1 cellular context compared by ENCODE assay signal in the genomic region with DNA sequence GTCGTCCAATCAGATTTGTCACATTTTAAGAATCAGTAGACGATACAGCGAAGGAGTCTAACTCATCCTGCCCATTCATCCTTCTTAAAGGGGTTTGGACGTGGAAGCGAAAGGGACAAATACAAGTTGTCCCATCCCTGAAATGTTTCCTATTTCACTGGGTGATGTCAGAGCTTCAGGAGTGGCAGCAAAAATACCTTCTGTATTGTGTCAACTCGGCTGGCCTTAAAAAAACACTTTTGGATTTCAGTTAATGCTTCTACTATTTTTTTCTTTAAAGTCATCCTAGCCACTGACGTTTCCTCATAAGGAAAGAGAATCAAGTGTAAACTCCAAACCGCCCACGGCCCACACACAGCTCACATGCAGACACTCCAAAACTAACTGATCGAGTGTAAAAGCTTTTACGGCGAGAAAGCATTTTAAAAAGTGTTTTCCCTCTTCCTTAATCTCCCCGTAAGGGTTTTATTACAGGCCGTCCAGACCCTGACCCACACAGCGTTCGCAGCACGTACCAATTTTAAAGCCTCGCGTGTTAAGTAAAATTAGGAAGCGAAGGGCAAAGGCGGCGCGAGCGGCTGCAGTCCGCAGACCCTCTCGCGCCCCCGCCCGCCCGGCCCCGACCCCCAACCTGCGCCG.
TF ChIP-seq lines count a peak whose summit lies in the region.

No MANE protein-coding gene starts in this region.

TF ChIP-seq in HepG2, 621 proteins besides CTCF, POLR2A, EP300 and RAD21 (continued from another document and continues in another):
- TF ChIP-seq, protein P1, sequence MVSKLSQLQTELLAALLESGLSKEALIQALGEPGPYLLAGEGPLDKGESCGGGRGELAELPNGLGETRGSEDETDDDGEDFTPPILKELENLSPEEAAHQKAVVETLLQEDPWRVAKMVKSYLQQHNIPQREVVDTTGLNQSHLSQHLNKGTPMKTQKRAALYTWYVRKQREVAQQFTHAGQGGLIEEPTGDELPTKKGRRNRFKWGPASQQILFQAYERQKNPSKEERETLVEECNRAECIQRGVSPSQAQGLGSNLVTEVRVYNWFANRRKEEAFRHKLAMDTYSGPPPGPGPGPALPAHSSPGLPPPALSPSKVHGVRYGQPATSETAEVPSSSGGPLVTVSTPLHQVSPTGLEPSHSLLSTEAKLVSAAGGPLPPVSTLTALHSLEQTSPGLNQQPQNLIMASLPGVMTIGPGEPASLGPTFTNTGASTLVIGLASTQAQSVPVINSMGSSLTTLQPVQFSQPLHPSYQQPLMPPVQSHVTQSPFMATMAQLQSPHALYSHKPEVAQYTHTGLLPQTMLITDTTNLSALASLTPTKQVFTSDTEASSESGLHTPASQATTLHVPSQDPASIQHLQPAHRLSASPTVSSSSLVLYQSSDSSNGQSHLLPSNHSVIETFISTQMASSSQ (IDR thresholded peaks at IDR 0.05; ENCODE audit: low read depth): no peak
- TF ChIP-seq, protein P1 (CRISPR knock-in tag; IDR thresholded peaks at IDR 0.05; ENCODE audit: borderline replicate concordance): no peak; the same call in 1 of the 2 replicates
- TF ChIP-seq SMC3 (IDR thresholded peaks at IDR 0.05; ENCODE audit: low read length) (no peak), ZNF746 (CRISPR knock-in tag; IDR thresholded peaks at IDR 0.05) (no peak; the same call in 1 of the 2 replicates), ZNF383 (CRISPR knock-in tag; IDR thresholded peaks at IDR 0.05; ENCODE audit: borderline replicate concordance) (no peak), SAFB2 (CRISPR knock-in tag; IDR thresholded peaks at IDR 0.05; ENCODE audit: borderline replicate concordance, low read depth) (no peak), ZNF446 (CRISPR knock-in tag; IDR thresholded peaks at IDR 0.05) (no peak), RFXANK (CRISPR knock-in tag; IDR thresholded peaks at IDR 0.05) (no peak; the same call in 1 of the 2 replicates), STAT5B (CRISPR knock-in tag; IDR thresholded peaks at IDR 0.05) (no peak), NFKB2 (CRISPR knock-in tag; IDR thresholded peaks at IDR 0.05; ENCODE audit: borderline replicate concordance) (no peak), MXD4 (CRISPR knock-in tag; IDR thresholded peaks at IDR 0.05) (no peak), SALL1 (CRISPR knock-in tag; IDR thresholded peaks at IDR 0.05) (no peak), MIXL1 (CRISPR knock-in tag; IDR thresholded peaks at IDR 0.05) (no peak), RBM39 (IDR thresholded peaks at IDR 0.05; ENCODE audit: low read depth, low read length, poor library complexity, severe bottlenecking) (no peak)
- TF ChIP-seq, protein P2, sequence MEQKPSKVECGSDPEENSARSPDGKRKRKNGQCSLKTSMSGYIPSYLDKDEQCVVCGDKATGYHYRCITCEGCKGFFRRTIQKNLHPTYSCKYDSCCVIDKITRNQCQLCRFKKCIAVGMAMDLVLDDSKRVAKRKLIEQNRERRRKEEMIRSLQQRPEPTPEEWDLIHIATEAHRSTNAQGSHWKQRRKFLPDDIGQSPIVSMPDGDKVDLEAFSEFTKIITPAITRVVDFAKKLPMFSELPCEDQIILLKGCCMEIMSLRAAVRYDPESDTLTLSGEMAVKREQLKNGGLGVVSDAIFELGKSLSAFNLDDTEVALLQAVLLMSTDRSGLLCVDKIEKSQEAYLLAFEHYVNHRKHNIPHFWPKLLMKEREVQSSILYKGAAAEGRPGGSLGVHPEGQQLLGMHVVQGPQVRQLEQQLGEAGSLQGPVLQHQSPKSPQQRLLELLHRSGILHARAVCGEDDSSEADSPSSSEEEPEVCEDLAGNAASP (CRISPR knock-in tag; IDR thresholded peaks at IDR 0.05; ENCODE audit: borderline replicate concordance): no peak
- TF ChIP-seq, protein P3, sequence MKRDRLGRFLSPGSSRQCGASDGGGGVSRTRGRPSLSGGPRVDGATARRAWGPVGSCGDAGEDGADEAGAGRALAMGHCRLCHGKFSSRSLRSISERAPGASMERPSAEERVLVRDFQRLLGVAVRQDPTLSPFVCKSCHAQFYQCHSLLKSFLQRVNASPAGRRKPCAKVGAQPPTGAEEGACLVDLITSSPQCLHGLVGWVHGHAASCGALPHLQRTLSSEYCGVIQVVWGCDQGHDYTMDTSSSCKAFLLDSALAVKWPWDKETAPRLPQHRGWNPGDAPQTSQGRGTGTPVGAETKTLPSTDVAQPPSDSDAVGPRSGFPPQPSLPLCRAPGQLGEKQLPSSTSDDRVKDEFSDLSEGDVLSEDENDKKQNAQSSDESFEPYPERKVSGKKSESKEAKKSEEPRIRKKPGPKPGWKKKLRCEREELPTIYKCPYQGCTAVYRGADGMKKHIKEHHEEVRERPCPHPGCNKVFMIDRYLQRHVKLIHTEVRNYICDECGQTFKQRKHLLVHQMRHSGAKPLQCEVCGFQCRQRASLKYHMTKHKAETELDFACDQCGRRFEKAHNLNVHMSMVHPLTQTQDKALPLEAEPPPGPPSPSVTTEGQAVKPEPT (CRISPR knock-in tag; IDR thresholded peaks at IDR 0.05; ENCODE audit: low read depth): no peak
- TF ChIP-seq, protein P4, sequence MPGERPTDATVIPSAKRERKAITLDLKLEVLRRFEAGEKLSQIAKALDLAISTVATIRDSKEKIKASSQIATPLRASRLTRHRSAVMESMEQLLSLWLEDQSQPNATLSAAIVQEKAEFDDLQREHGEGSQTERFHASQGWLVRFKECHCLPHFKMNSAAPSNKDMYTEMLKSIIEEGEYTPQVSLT (CRISPR knock-in tag; IDR thresholded peaks at IDR 0.05; ENCODE audit: borderline replicate concordance, low read depth): no peak
- TF ChIP-seq, protein P5, sequence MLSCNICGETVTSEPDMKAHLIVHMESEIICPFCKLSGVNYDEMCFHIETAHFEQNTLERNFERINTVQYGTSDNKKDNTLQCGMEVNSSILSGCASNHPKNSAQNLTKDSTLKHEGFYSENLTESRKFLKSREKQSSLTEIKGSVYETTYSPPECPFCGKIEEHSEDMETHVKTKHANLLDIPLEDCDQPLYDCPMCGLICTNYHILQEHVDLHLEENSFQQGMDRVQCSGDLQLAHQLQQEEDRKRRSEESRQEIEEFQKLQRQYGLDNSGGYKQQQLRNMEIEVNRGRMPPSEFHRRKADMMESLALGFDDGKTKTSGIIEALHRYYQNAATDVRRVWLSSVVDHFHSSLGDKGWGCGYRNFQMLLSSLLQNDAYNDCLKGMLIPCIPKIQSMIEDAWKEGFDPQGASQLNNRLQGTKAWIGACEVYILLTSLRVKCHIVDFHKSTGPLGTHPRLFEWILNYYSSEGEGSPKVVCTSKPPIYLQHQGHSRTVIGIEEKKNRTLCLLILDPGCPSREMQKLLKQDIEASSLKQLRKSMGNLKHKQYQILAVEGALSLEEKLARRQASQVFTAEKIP (CRISPR knock-in tag; IDR thresholded peaks at IDR 0.05; ENCODE audit: borderline replicate concordance): no peak
- TF ChIP-seq, protein P6, sequence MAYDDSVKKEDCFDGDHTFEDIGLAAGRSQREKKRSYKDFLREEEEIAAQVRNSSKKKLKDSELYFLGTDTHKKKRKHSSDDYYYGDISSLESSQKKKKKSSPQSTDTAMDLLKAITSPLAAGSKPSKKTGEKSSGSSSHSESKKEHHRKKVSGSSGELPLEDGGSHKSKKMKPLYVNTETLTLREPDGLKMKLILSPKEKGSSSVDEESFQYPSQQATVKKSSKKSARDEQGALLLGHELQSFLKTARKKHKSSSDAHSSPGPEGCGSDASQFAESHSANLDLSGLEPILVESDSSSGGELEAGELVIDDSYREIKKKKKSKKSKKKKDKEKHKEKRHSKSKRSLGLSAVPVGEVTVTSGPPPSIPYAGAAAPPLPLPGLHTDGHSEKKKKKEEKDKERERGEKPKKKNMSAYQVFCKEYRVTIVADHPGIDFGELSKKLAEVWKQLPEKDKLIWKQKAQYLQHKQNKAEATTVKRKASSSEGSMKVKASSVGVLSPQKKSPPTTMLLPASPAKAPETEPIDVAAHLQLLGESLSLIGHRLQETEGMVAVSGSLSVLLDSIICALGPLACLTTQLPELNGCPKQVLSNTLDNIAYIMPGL (CRISPR knock-in tag; IDR thresholded peaks at IDR 0.05; ENCODE audit: borderline replicate concordance in 1 of 2, low read depth in 1 of 2): no peak
- TF ChIP-seq, protein P7, sequence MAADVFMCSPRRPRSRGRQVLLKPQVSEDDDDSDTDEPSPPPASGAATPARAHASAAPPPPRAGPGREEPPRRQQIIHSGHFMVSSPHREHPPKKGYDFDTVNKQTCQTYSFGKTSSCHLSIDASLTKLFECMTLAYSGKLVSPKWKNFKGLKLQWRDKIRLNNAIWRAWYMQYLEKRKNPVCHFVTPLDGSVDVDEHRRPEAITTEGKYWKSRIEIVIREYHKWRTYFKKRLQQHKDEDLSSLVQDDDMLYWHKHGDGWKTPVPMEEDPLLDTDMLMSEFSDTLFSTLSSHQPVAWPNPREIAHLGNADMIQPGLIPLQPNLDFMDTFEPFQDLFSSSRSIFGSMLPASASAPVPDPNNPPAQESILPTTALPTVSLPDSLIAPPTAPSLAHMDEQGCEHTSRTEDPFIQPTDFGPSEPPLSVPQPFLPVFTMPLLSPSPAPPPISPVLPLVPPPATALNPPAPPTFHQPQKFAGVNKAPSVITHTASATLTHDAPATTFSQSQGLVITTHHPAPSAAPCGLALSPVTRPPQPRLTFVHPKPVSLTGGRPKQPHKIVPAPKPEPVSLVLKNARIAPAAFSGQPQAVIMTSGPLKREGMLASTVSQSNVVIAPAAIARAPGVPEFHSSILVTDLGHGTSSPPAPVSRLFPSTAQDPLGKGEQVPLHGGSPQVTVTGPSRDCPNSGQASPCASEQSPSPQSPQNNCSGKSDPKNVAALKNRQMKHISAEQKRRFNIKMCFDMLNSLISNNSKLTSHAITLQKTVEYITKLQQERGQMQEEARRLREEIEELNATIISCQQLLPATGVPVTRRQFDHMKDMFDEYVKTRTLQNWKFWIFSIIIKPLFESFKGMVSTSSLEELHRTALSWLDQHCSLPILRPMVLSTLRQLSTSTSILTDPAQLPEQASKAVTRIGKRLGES (CRISPR knock-in tag; IDR thresholded peaks at IDR 0.05; ENCODE audit: borderline replicate concordance): no peak
- TF ChIP-seq, protein P8, sequence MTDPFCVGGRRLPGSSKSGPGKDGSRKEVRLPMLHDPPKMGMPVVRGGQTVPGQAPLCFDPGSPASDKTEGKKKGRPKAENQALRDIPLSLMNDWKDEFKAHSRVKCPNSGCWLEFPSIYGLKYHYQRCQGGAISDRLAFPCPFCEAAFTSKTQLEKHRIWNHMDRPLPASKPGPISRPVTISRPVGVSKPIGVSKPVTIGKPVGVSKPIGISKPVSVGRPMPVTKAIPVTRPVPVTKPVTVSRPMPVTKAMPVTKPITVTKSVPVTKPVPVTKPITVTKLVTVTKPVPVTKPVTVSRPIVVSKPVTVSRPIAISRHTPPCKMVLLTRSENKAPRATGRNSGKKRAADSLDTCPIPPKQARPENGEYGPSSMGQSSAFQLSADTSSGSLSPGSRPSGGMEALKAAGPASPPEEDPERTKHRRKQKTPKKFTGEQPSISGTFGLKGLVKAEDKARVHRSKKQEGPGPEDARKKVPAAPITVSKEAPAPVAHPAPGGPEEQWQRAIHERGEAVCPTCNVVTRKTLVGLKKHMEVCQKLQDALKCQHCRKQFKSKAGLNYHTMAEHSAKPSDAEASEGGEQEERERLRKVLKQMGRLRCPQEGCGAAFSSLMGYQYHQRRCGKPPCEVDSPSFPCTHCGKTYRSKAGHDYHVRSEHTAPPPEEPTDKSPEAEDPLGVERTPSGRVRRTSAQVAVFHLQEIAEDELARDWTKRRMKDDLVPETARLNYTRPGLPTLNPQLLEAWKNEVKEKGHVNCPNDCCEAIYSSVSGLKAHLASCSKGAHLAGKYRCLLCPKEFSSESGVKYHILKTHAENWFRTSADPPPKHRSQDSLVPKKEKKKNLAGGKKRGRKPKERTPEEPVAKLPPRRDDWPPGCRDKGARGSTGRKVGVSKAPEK (CRISPR knock-in tag; IDR thresholded peaks at IDR 0.05; ENCODE audit: borderline replicate concordance): no peak
- TF ChIP-seq, protein P9, sequence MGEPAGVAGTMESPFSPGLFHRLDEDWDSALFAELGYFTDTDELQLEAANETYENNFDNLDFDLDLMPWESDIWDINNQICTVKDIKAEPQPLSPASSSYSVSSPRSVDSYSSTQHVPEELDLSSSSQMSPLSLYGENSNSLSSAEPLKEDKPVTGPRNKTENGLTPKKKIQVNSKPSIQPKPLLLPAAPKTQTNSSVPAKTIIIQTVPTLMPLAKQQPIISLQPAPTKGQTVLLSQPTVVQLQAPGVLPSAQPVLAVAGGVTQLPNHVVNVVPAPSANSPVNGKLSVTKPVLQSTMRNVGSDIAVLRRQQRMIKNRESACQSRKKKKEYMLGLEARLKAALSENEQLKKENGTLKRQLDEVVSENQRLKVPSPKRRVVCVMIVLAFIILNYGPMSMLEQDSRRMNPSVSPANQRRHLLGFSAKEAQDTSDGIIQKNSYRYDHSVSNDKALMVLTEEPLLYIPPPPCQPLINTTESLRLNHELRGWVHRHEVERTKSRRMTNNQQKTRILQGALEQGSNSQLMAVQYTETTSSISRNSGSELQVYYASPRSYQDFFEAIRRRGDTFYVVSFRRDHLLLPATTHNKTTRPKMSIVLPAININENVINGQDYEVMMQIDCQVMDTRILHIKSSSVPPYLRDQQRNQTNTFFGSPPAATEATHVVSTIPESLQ (CRISPR knock-in tag; conservative IDR thresholded peaks at IDR 0.05): 0 out of 2 replicates have a peak, but pooled peaks have one; percentile 26
